ENCODE assay signal across 9 cellular contexts in genomic region chr14:99562848-99563748, GRCh38. TPM values are rescaled to one million over a fixed set of nuclear protein-coding genes. Genes with fewer than 3 reads are reported as not detected.
DNase-seq lines count a peak whose midpoint lies in the region; ATAC-seq, FAIRE-seq and TF ChIP-seq lines count a peak whose summit lies in the region.
"Had no signal": no experiment of that assay in that cellular context is flagged by ENCODE, and none has a peak within 500 bp of the region (broad histone marks: within the 10 kb centered on the region; RNA-seq: fewer than 3 reads in every experiment).

No MANE protein-coding gene starts in this region.

- peak overlapping the region in 1 of 8 donors; percentile 47 for H3K27ac Mint-ChIP-seq in CD8-positive, alpha-beta memory T cell

- intact Hi-C loops in pancreas (cut with DNase I) = loop anchor here in 2 of 3 donors (5.0 kb wide), 2 partner anchors 34 to 39 kb away; partner anchors contain the start of gene CCDC85C (in 1 of the 2)

- ATAC-seq in RWPE2 (ENCODE audit: low read depth) (peak; percentile 64), pancreas (peak; percentile 85 to 89 (median 86))

- TF ChIP-seq CTCF in RWPE2 (IDR thresholded peaks at IDR 0.05; ENCODE audit: poor library complexity, severe bottlenecking) = peak; percentile 71
- peak in 3 of 4 donors; percentile 10 to 31 (median 27) for TF ChIP-seq CTCF in pancreas (IDR thresholded peaks at IDR 0.05)

- H3K36me3 Mint-ChIP-seq in CD8-positive, alpha-beta memory T cell = no peaks in the 10 kb centered on the region
- H3K36me3 Mint-ChIP-seq: IgD-negative memory B cell had no signal

- H3K36me3 ChIP-seq in RWPE2 (ENCODE audit: low read depth) (0 out of 2 replicates have a peak, but pooled peaks cover 8% of the 10 kb centered on the region), pancreas (no peaks in the 10 kb centered on the region)
- H3K36me3 ChIP-seq in CD8-positive, alpha-beta memory T cell (ENCODE audit: insufficient read depth, low read length) = no peaks in the 10 kb centered on the region

- no peak overlapping the region for H3K4me3 ChIP-seq in RWPE2 (ENCODE audit: severe bottlenecking)
- no peak overlapping the region for H3K4me3 ChIP-seq in pancreas
- H3K4me3 ChIP-seq in CD8-positive, alpha-beta memory T cell (ENCODE audit: low read length) = no peak overlapping the region

- no peaks in the 10 kb centered on the region for H3K9me3 ChIP-seq in RWPE2 (ENCODE audit: severe bottlenecking)
- no peaks in the 10 kb centered on the region for H3K9me3 ChIP-seq in pancreas
- H3K9me3 ChIP-seq in CD8-positive, alpha-beta memory T cell (ENCODE audit: low read length) = no peaks in the 10 kb centered on the region

- peaks cover 0 to 1% (median 0%) of the 10 kb centered on the region in 5 donors for H3K9me3 Mint-ChIP-seq in CD8-positive, alpha-beta memory T cell

- peaks cover 62% of the 10 kb centered on the region for H3K4me1 ChIP-seq in RWPE2 (ENCODE audit: insufficient read depth, poor library complexity, severe bottlenecking)
- peaks cover 48 to 68% (median 51%) of the 10 kb centered on the region in 3 donors for H3K4me1 ChIP-seq in pancreas
- H3K4me1 ChIP-seq in CD8-positive, alpha-beta memory T cell (ENCODE audit: insufficient read depth, low read length) = no peaks in the 10 kb centered on the region

- FAIRE-seq in pancreas (lab: Jason Lieb, UNC) (no peak), GM12891 (lab: Jason Lieb, UNC) (no peak)

- H3K27ac ChIP-seq in RWPE2 (ENCODE audit: poor library complexity, severe bottlenecking) (peak overlapping the region; percentile 95), pancreas (peak overlapping the region in 3 of 4 donors; percentile 6 to 85 (median 80))
- H3K27ac ChIP-seq in CD8-positive, alpha-beta memory T cell (ENCODE audit: low read depth, low read length) = no peak overlapping the region

- no peaks in the 10 kb centered on the region for H3K27me3 Mint-ChIP-seq in CD8-positive, alpha-beta memory T cell

- POLR2A ChIA-PET in HEK293T (lab: Yijun Ruan, JAX) = interaction anchor here (1.0 kb wide), 1 partner anchor 38 kb away, joined by 3 read pairs; no protein-coding TSS in a partner anchor
- POLR2A ChIA-PET in CD8-positive, alpha-beta memory T cell (lab: Charles Lee) = no interaction called here

- DNase-seq in HEK293T (ENCODE audit: extremely low spot score) = peak; percentile 67
- DNase-seq in RWPE2 (ENCODE audit: low spot score) = peak; percentile 93
- DNase-seq in globus pallidus (ENCODE audit: low spot score) = peak; percentile 83
- DNase-seq in pancreas = peak; percentile 92 to 98 (median 94)
- no peak for DNase-seq in NCI-H1436 (lab: John Stamatoyannopoulos, UW)
- DNase-seq in activated gamma-delta T cell (lab: John Stamatoyannopoulos, UW) = no peak
- no peak for DNase-seq in GM12891 (ENCODE audit: insufficient read length, low spot score)
- DNase-seq in CD8-positive, alpha-beta memory T cell = no peak

- H3K27me3 ChIP-seq in RWPE2 (ENCODE audit: insufficient read depth, poor library complexity, severe bottlenecking) (no peaks in the 10 kb centered on the region), pancreas (no peaks in the 10 kb centered on the region)
- no peaks in the 10 kb centered on the region for H3K27me3 ChIP-seq in CD8-positive, alpha-beta memory T cell (ENCODE audit: insufficient read depth, low read length, poor library complexity, severe bottlenecking)

- 22 to 25% methylated on average over 23 of the region's 23 CpGs for WGBS in pancreas, 2 donors

- CTCF ChIA-PET in HEK293T (lab: Yijun Ruan, JAX) = interaction anchor here (0.6 to 1.2 kb wide), 2 partner anchors 23 to 32 kb away, joined by 3 read pairs; no protein-coding TSS in a partner anchor
- CTCF ChIA-PET in CD8-positive, alpha-beta memory T cell (lab: Charles Lee) = no interaction called here

- no peak overlapping the region for H3K4me3 Mint-ChIP-seq in CD8-positive, alpha-beta memory T cell
- H3K4me3 Mint-ChIP-seq: IgD-negative memory B cell had no signal

- no peak for TF ChIP-seq POLR2A in GM12891 (IDR thresholded peaks at IDR 0.05; ENCODE audit: low read depth, low read length)

- peaks cover 0 to 11% (median 3%) of the 10 kb centered on the region in 3 donors for H3K4me1 Mint-ChIP-seq in CD8-positive, alpha-beta memory T cell

TF ChIP-seq in HEK293T, 16 proteins besides CTCF, POLR2A, EP300 and RAD21:
- TF ChIP-seq SUZ12 (IDR thresholded peaks at IDR 0.05) = no peak
- TF ChIP-seq, protein P1, sequence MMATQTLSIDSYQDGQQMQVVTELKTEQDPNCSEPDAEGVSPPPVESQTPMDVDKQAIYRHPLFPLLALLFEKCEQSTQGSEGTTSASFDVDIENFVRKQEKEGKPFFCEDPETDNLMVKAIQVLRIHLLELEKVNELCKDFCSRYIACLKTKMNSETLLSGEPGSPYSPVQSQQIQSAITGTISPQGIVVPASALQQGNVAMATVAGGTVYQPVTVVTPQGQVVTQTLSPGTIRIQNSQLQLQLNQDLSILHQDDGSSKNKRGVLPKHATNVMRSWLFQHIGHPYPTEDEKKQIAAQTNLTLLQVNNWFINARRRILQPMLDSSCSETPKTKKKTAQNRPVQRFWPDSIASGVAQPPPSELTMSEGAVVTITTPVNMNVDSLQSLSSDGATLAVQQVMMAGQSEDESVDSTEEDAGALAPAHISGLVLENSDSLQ (IDR thresholded peaks at IDR 0.05) = peak; percentile 95
TF ChIP-seq in HEK293T: peak in this region for 1.

TF ChIP-seq in GM12891, 5 proteins besides CTCF, POLR2A, EP300 and RAD21:
- no peak for TF ChIP-seq TAF1 (IDR thresholded peaks at IDR 0.05; ENCODE audit: low read depth, low read length)

RNA-seq across cellular contexts. Expression of gene CCDC85C, which starts 40.9 kb away (rescaled TPM):
- total RNA-seq in pancreas = 10 to 100 TPM; 14.4 to 22.2 (median 17.6) TPM
- polyA plus RNA-seq in pancreas = 10 to 100 TPM in 1 of 2 donors, 1 to 10 TPM in 1; 9.5 to 19.5 TPM
- polyA plus RNA-seq in GM12891 (2012; ENCODE audit: low read depth, missing spikeins) = 0.82 TPM
- 1 to 10 TPM; 4.2 to 5.3 TPM for total RNA-seq in CD8-positive, alpha-beta memory T cell
- polyA plus RNA-seq in CD8-positive, alpha-beta memory T cell = 1.2 TPM

Comparison
In these comparisons a context has a peak if more than half of its experiments do, and no peak if none do; other contexts are left out.
1. DNase-seq: peak in HEK293T (single experiment), RWPE2 (single experiment), globus pallidus (single experiment) and pancreas (6 of 6); none in NCI-H1436 (single experiment), activated gamma-delta T cell (single experiment), GM12891 (single experiment) and CD8-positive, alpha-beta memory T cell (0 of 5).